17 cellular contexts compared by ENCODE assay signal in genomic region chr5:10550222-10550995, GRCh38. TPM values are rescaled to one million over a fixed set of nuclear protein-coding genes. Genes with fewer than 3 reads are reported as not detected.
DNase-seq lines count a peak whose midpoint lies in the region; ATAC-seq and TF ChIP-seq lines count a peak whose summit lies in the region.
"Had no signal": no experiment of that assay in that cellular context is flagged by ENCODE, and none has a peak within 500 bp of the region (broad histone marks: within the 10 kb centered on the region; RNA-seq: fewer than 3 reads in every experiment).

No MANE protein-coding gene starts in this region.

- H3K36me3 ChIP-seq in SJCRH30 (no peaks in the 10 kb centered on the region), skeletal muscle satellite cell (ENCODE audit: insufficient read depth, low read length) (no peaks in the 10 kb centered on the region)

- H3K4me1 ChIP-seq in SJCRH30 (peaks cover 27% of the 10 kb centered on the region), skeletal muscle satellite cell (ENCODE audit: control insufficient read depth, insufficient read depth, low read length) (peaks cover 33% of the 10 kb centered on the region)

- no peaks in the 10 kb centered on the region for H3K36me3 Mint-ChIP-seq in activated CD4-positive, alpha-beta T cell treated with anti-CD3 and anti-CD28 coated beads, Interleukin-2, amount 10 ng/mL, durations not matched to agents 24 days and 14 days (ENCODE audit: low read depth)

- H3K27me3 ChIP-seq in SJCRH30 (no peaks in the 10 kb centered on the region), skeletal muscle satellite cell (ENCODE audit: control insufficient read depth, insufficient read depth, low read length) (peaks cover 11% of the 10 kb centered on the region)

- no peak for ATAC-seq in GM19023 (IDR thresholded peaks at IDR 0.05; ENCODE audit: unreplicated experiment)
- no peak for ATAC-seq in activated CD4-positive, CD25-positive, alpha-beta regulatory T cell treated with anti-CD3 and anti-CD28 coated beads, Interleukin-2, amount 50 U/mL, for 24 hours
- ATAC-seq: stimulated activated naive CD8-positive, alpha-beta T cell treated with anti-CD3 and anti-CD28 coated beads, Interleukin-15, amount 100 ng/mL, for 72 hours had no signal

- peaks cover 9% of the 10 kb centered on the region for H3K4me1 Mint-ChIP-seq in activated CD4-positive, alpha-beta T cell treated with anti-CD3 and anti-CD28 coated beads, Interleukin-2, amount 10 ng/mL, durations not matched to agents 24 days and 14 days

- peaks cover 30% of the 10 kb centered on the region for H3K27me3 Mint-ChIP-seq in activated CD4-positive, alpha-beta T cell treated with anti-CD3 and anti-CD28 coated beads, Interleukin-2, amount 10 ng/mL, durations not matched to agents 24 days and 14 days

- intact Hi-C loops in activated CD4-positive, alpha-beta T cell treated with anti-CD3 and anti-CD28 coated beads, Interleukin-2, amount 10 ng/mL, durations not matched to agents 24 days and 14 days (cut with micrococcal nuclease) = no loop called here

- DNase-seq in ELR (ENCODE audit: low read depth) = peak; percentile 36
- no peak for DNase-seq in SJCRH30
- peak; percentile 48 for DNase-seq in fibroblast of the aortic adventitia (ENCODE audit: low read depth)
- DNase-seq in activated CD4-positive, alpha-beta T cell treated with anti-CD3 and anti-CD28 coated beads, Interleukin-2, amount 10 ng/mL, durations not matched to agents 24 days and 14 days = no peak
- DNase-seq in NCI-H345 (lab: John Stamatoyannopoulos, UW) = no peak
- DNase-seq: activated CD4-positive, alpha-beta memory T cell treated with anti-CD3 and anti-CD28 coated beads, Interleukin-2, amount 10 ng/mL, durations not matched to agents 7 days and 5 days; DMS 273 treated with DMSO at 0.1 percent for 48 hours; glutamatergic neuron; mucosa of descending colon; NCI-H1436 treated with DMSO at 0.1 percent for 48 hours; NCI-H446 treated with DMSO at 0.1 percent for 48 hours; small intestine; stimulated activated naive CD8-positive, alpha-beta T cell treated with anti-CD3 and anti-CD28 coated beads, Interleukin-15, amount 100 ng/mL, for 72 hours had no signal

- H3K4me2 ChIP-seq in skeletal muscle satellite cell (ENCODE audit: low read length) = peak overlapping the region; percentile 71

- peak overlapping the region; percentile 67 for H3K9ac ChIP-seq in skeletal muscle satellite cell (ENCODE audit: low read depth, low read length)

- no peak overlapping the region for H3K4me3 ChIP-seq in SJCRH30
- no peak overlapping the region for H3K4me3 ChIP-seq in fibroblast of the aortic adventitia (ENCODE audit: low read depth, low read length)
- peak overlapping the region; percentile 31 for H3K4me3 ChIP-seq in skeletal muscle satellite cell (ENCODE audit: low read length)
- H3K4me3 ChIP-seq: mucosa of descending colon had no signal

- H3K9me3 Mint-ChIP-seq in activated CD4-positive, alpha-beta T cell treated with anti-CD3 and anti-CD28 coated beads, Interleukin-2, amount 10 ng/mL, durations not matched to agents 24 days and 14 days = no peaks in the 10 kb centered on the region
- H3K9me3 Mint-ChIP-seq: activated CD4-positive, alpha-beta memory T cell treated with anti-CD3 and anti-CD28 coated beads, Interleukin-2, amount 10 ng/mL, durations not matched to agents 7 days and 5 days; stimulated activated naive CD8-positive, alpha-beta T cell treated with anti-CD3 and anti-CD28 coated beads, Interleukin-15, amount 100 ng/mL, for 72 hours had no signal

- no peak overlapping the region for H3K4me3 Mint-ChIP-seq in activated CD4-positive, alpha-beta T cell treated with anti-CD3 and anti-CD28 coated beads, Interleukin-2, amount 10 ng/mL, durations not matched to agents 24 days and 14 days
- H3K4me3 Mint-ChIP-seq: activated CD4-positive, alpha-beta memory T cell treated with anti-CD3 and anti-CD28 coated beads, Interleukin-2, amount 10 ng/mL, durations not matched to agents 7 days and 5 days; B cell; stimulated activated naive CD8-positive, alpha-beta T cell treated with anti-CD3 and anti-CD28 coated beads, Interleukin-15, amount 100 ng/mL, for 72 hours had no signal

- no peak for TF ChIP-seq CTCF in fibroblast of the aortic adventitia (IDR thresholded peaks at IDR 0.05; ENCODE audit: insufficient read depth, low read length)

- no peak overlapping the region for H3K27ac Mint-ChIP-seq in activated CD4-positive, alpha-beta T cell treated with anti-CD3 and anti-CD28 coated beads, Interleukin-2, amount 10 ng/mL, durations not matched to agents 24 days and 14 days
- H3K27ac Mint-ChIP-seq: activated CD4-positive, alpha-beta memory T cell treated with anti-CD3 and anti-CD28 coated beads, Interleukin-2, amount 10 ng/mL, durations not matched to agents 7 days and 5 days; B cell; stimulated activated naive CD8-positive, alpha-beta T cell treated with anti-CD3 and anti-CD28 coated beads, Interleukin-15, amount 100 ng/mL, for 72 hours had no signal

- peak overlapping the region; percentile 54 for H3K27ac ChIP-seq in SJCRH30

- H3K9me3 ChIP-seq in SJCRH30 (replicated peaks) (no peaks in the 10 kb centered on the region), skeletal muscle satellite cell (replicated peaks; ENCODE audit: low read length) (no peaks in the 10 kb centered on the region)
- H3K9me3 ChIP-seq: mucosa of descending colon had no signal

RNA-seq across cellular contexts. Expression of gene ANKRD33B, which starts 13.5 kb away (rescaled TPM):
- 3.5 and 4.0 TPM in 2 replicates for total RNA-seq in SJCRH30 (2014; rRNA removed; shearing (Covaris generic))
- total RNA-seq in fibroblast of the aortic adventitia (ENCODE audit: low replicate concordance) = 8.3 and 11.3 TPM in 2 replicates
- 0.87 and 1.0 TPM in 2 replicates for total RNA-seq in skeletal muscle satellite cell (2012; rRNA removed)
- total RNA-seq in activated CD4-positive, alpha-beta T cell treated with anti-CD3 and anti-CD28 coated beads, Interleukin-2, amount 10 ng/mL, durations not matched to agents 24 days and 14 days = 21.0 and 21.7 TPM in 2 replicates

Comparison
In these comparisons a context has a peak if more than half of its experiments do, and no peak if none do; other contexts are left out.
1. DNase-seq: peak in ELR (single experiment) and fibroblast of the aortic adventitia (single experiment); none in SJCRH30 (0 of 2), activated CD4-positive, alpha-beta T cell treated with anti-CD3 and anti-CD28 coated beads, Interleukin-2, amount 10 ng/mL, durations not matched to agents 24 days and 14 days (single experiment) and NCI-H345 (single experiment).